ENCODE assay signal across 9 cellular contexts in genomic region chr11:110907629-110908028, GRCh38.
DNase-seq lines count a peak whose midpoint lies in the region; ATAC-seq and TF ChIP-seq lines count a peak whose summit lies in the region.
"Had no signal": no experiment of that assay in that cellular context is flagged by ENCODE, and none has a peak within 500 bp of the region (broad histone marks: within the 10 kb centered on the region; RNA-seq: fewer than 3 reads in every experiment).

No MANE protein-coding gene starts in this region.

- no CpG with 5 or more reads among the region's 1 CpG for WGBS in IMR-90 (ENCODE audit: extremely low coverage in 2 of 2, insufficient read length in 1 of 2), 2 experiments

- H3K27ac ChIP-seq in IMR-90 (ENCODE audit: insufficient read depth, low read length): no peak overlapping the region
- H3K27ac ChIP-seq in neural progenitor cell: no peak overlapping the region
- H3K27ac ChIP-seq: 22Rv1 had no signal

- intact Hi-C loops in IMR-90 (cut with micrococcal nuclease) (loop anchor here (5.0 kb wide), 2 partner anchors 195 to 325 kb away; partner anchors contain the start of gene ARHGAP20), cardiac septum (cut with DNase I) (no loop called here)

- H3K4me1 ChIP-seq in IMR-90 (ENCODE audit: control insufficient read depth, insufficient read depth, low read length) (peaks cover 10% of the 10 kb centered on the region), neural progenitor cell (no peaks in the 10 kb centered on the region)

- no peak for TF ChIP-seq POLR2A in IMR-90 (IDR thresholded peaks at IDR 0.05; ENCODE audit: low read depth, low read length)

- ATAC-seq in IMR-90 (ENCODE audit: low read depth) (peak; percentile 71), memory B cell (ENCODE audit: low read depth) (peak; percentile 97), HG02885 (IDR thresholded peaks at IDR 0.05; ENCODE audit: poor library complexity, unreplicated experiment) (no peak)
- ATAC-seq in activated T-helper 17 cell treated with anti-CD3 and anti-CD28 coated beads, Interleukin-2, amount 50 U/mL, for 72 hours (replicated peaks): peak; percentile 64

- in situ Hi-C loops in IMR-90 (cut with MboI; ENCODE audit: low sequenced_read_pairs): no loop called here

- H3K79me2 ChIP-seq in neural progenitor cell (ENCODE audit: low read depth): no peaks in the 10 kb centered on the region

- H3K9ac ChIP-seq in IMR-90 (ENCODE audit: low read depth, low read length) (no peak overlapping the region), neural progenitor cell (no peak overlapping the region)

- H3K23ac ChIP-seq in IMR-90 (ENCODE audit: low read depth, low read length): no peak overlapping the region

- peak overlapping the region; percentile 6 for H3K27ac Mint-ChIP-seq in activated T-helper 17 cell treated with anti-CD3 and anti-CD28 coated beads, Interleukin-2, amount 50 U/mL, for 72 hours
- H3K27ac Mint-ChIP-seq in memory B cell: peak overlapping the region; percentile 40
- H3K27ac Mint-ChIP-seq in neural progenitor cell: no peak overlapping the region

- no peak overlapping the region for H3K56ac ChIP-seq in IMR-90 (ENCODE audit: extremely low read depth, insufficient read depth, low read length)

- peaks cover 5% of the 10 kb centered on the region; the same call in 1 of the 2 replicates for H4K20me1 ChIP-seq in IMR-90 (ENCODE audit: insufficient read depth, low read length)
- no peaks in the 10 kb centered on the region for H4K20me1 ChIP-seq in neural progenitor cell (ENCODE audit: low read depth)

- TF ChIP-seq CTCF in IMR-90 (conservative IDR thresholded peaks at IDR 0.05; ENCODE audit: low read depth, low read length): no peak
- TF ChIP-seq CTCF in neural progenitor cell (IDR thresholded peaks at IDR 0.05): no peak

- no peak overlapping the region for H3K4ac ChIP-seq in IMR-90 (ENCODE audit: low read depth, low read length)

- no peak for TF ChIP-seq RAD21 in IMR-90 (IDR thresholded peaks at IDR 0.05; ENCODE audit: low read length)

- H3K14ac ChIP-seq in IMR-90 (replicated peaks; ENCODE audit: low read depth, low read length): no peak overlapping the region

- H3K4me3 ChIP-seq in IMR-90 (ENCODE audit: insufficient read depth, low read depth, low read length) (no peak overlapping the region), neural progenitor cell (no peak overlapping the region)

- H2AFZ ChIP-seq in IMR-90 (replicated peaks; ENCODE audit: low read length, poor library complexity) (no peak overlapping the region), neural progenitor cell (replicated peaks) (no peak overlapping the region)

- H3F3A ChIP-seq in neural progenitor cell (ENCODE audit: low read depth): no peaks in the 10 kb centered on the region

- no peaks in the 10 kb centered on the region for H3K79me1 ChIP-seq in IMR-90 (ENCODE audit: low read depth in 1 of 2, low read length in 2 of 2)

- H3K4me1 Mint-ChIP-seq in activated T-helper 17 cell treated with anti-CD3 and anti-CD28 coated beads, Interleukin-2, amount 50 U/mL, for 72 hours: peaks cover 13% of the 10 kb centered on the region
- H3K4me1 Mint-ChIP-seq in memory B cell (peaks cover 11% of the 10 kb centered on the region), neural progenitor cell (peaks cover 10% of the 10 kb centered on the region)

- POLR2A ChIA-PET in IMR-90 (lab: Charles Lee; ENCODE audit: unreplicated experiment): interaction anchor here (0.6 kb wide), 1 partner anchor 218 kb away, joined by 3 read pairs; no protein-coding TSS in a partner anchor

- no peak overlapping the region for H2AK5ac ChIP-seq in IMR-90 (ENCODE audit: low read depth, low read length)

- DNase-seq in DMS153 (lab: John Stamatoyannopoulos, UW): peak; percentile 53
- DNase-seq in DMS153 treated with DMSO at 0.1 percent for 48 hours (lab: John Stamatoyannopoulos, UW; ENCODE audit: unreplicated experiment): no peak
- peak; percentile 98 for DNase-seq in IMR-90
- DNase-seq in memory B cell (ENCODE audit: low spot score in 2 of 2): no peak
- DNase-seq in cardiac septum (ENCODE audit: low spot score): no peak
- no peak for DNase-seq in neural progenitor cell (ENCODE audit: low spot score)

- H2BK15ac ChIP-seq in IMR-90 (ENCODE audit: low read depth, low read length): no peak overlapping the region

- no TSS peak for BruUV-seq in IMR-90 (replicated peaks; lab: Mats Ljungman, UMichigan)

- no peak overlapping the region for H4K5ac ChIP-seq in IMR-90 (ENCODE audit: low read depth, low read length)

- H3K18ac ChIP-seq in IMR-90 (ENCODE audit: low read depth, low read length): no peak overlapping the region

- no peak overlapping the region for H2AK9ac ChIP-seq in IMR-90 (replicated peaks; ENCODE audit: low read depth, low read length, poor library complexity)

- H3K36me3 ChIP-seq in IMR-90 (ENCODE audit: control insufficient read depth, insufficient read depth, low read length) (no peaks in the 10 kb centered on the region), neural progenitor cell (no peaks in the 10 kb centered on the region)

- peaks cover 6% of the 10 kb centered on the region for H3K9me1 ChIP-seq in IMR-90 (ENCODE audit: insufficient read depth, low read length)

- H4K8ac ChIP-seq in IMR-90 (ENCODE audit: low read depth in 2 of 2, low read length in 2 of 2): no peak overlapping the region

- no peak overlapping the region for H4K91ac ChIP-seq in IMR-90 (ENCODE audit: insufficient read depth, low read depth, low read length)

- H3K9me3 Mint-ChIP-seq in activated T-helper 17 cell treated with anti-CD3 and anti-CD28 coated beads, Interleukin-2, amount 50 U/mL, for 72 hours: peaks cover 6% of the 10 kb centered on the region
- H3K9me3 Mint-ChIP-seq in memory B cell (peaks cover 2% of the 10 kb centered on the region), neural progenitor cell (no peaks in the 10 kb centered on the region)

- no peaks in the 10 kb centered on the region for H3K36me3 Mint-ChIP-seq in activated T-helper 17 cell treated with anti-CD3 and anti-CD28 coated beads, Interleukin-2, amount 50 U/mL, for 72 hours (ENCODE audit: low read depth)
- no peaks in the 10 kb centered on the region for H3K36me3 Mint-ChIP-seq in memory B cell
- H3K36me3 Mint-ChIP-seq in neural progenitor cell: no peaks in the 10 kb centered on the region

- H3K27me3 Mint-ChIP-seq in activated T-helper 17 cell treated with anti-CD3 and anti-CD28 coated beads, Interleukin-2, amount 50 U/mL, for 72 hours: peaks cover 4% of the 10 kb centered on the region
- H3K27me3 Mint-ChIP-seq in memory B cell: no peaks in the 10 kb centered on the region
- no peaks in the 10 kb centered on the region for H3K27me3 Mint-ChIP-seq in neural progenitor cell (ENCODE audit: insufficient read depth, low read depth)

- H3K4me2 ChIP-seq in IMR-90 (ENCODE audit: low read depth, low read length): peak overlapping the region; percentile 44; the same call in 1 of the 2 replicates
- no peak overlapping the region for H3K4me2 ChIP-seq in neural progenitor cell

- peak overlapping the region; percentile 24 for H3K4me3 Mint-ChIP-seq in activated T-helper 17 cell treated with anti-CD3 and anti-CD28 coated beads, Interleukin-2, amount 50 U/mL, for 72 hours
- peak overlapping the region; percentile 16 for H3K4me3 Mint-ChIP-seq in memory B cell
- H3K4me3 Mint-ChIP-seq in neural progenitor cell: no peak overlapping the region

- dilution Hi-C loops in IMR-90 (cut with HindIII; ENCODE audit: low sequenced_read_pairs, unreplicated experiment): no loop called here

- H2BK5ac ChIP-seq in IMR-90 (ENCODE audit: low read depth, low read length, poor library complexity, severe bottlenecking): peak overlapping the region; percentile 61

- H2BK20ac ChIP-seq in IMR-90 (ENCODE audit: low read depth, low read length): no peak overlapping the region; the same call in 1 of the 2 replicates

- H3K27me3 ChIP-seq in IMR-90 (ENCODE audit: control insufficient read depth, insufficient read depth, low read length) (0 out of 2 replicates have a peak, but pooled peaks cover 2% of the 10 kb centered on the region), neural progenitor cell (no peaks in the 10 kb centered on the region)

- CTCF ChIA-PET in IMR-90 (lab: Yijun Ruan, JAX): interaction anchor here (0.7 kb wide), 1 partner anchor 215 kb away, joined by 3 read pairs; no protein-coding TSS in a partner anchor

- no peaks in the 10 kb centered on the region for H3K9me3 ChIP-seq in IMR-90 (ENCODE audit: control insufficient read depth, insufficient read depth, low read length)
- no peaks in the 10 kb centered on the region for H3K9me3 ChIP-seq in neural progenitor cell (ENCODE audit: low read depth)

- H2BK120ac ChIP-seq in IMR-90 (ENCODE audit: low read depth, low read length): no peak overlapping the region

TF ChIP-seq in IMR-90, 13 proteins besides CTCF, POLR2A, EP300 and RAD21:
- peak; percentile 26; the same call in 1 of the 2 replicates for TF ChIP-seq MAFK (IDR thresholded peaks at IDR 0.05; ENCODE audit: low read depth, low read length)
- TF ChIP-seq FOS (IDR thresholded peaks at IDR 0.05; ENCODE audit: low read depth, low read length): no peak
- TF ChIP-seq SMC3 (IDR thresholded peaks at IDR 0.05; ENCODE audit: low read depth, low read length): 0 out of 2 replicates have a peak, but pooled peaks have one; percentile 2
- TF ChIP-seq RCOR1 (IDR thresholded peaks at IDR 0.05; ENCODE audit: insufficient replicate concordance, low read length): peak; percentile 34
- peak; percentile 72 for TF ChIP-seq NFE2L2 (IDR thresholded peaks at IDR 0.05; ENCODE audit: low read depth, low read length)
- peak; percentile 31; the same call in 1 of the 2 replicates for TF ChIP-seq CEBPB (IDR thresholded peaks at IDR 0.05; ENCODE audit: low read depth, low read length)

Comparison
In these comparisons a context has a peak if more than half of its experiments do, and no peak if none do; other contexts are left out.
1. DNase-seq: peak in DMS153 (single experiment) and IMR-90 (single experiment); none in DMS153 treated with DMSO at 0.1 percent for 48 hours (single experiment), memory B cell (0 of 2), cardiac septum (single experiment) and neural progenitor cell (single experiment).